Comparison of ENCODE assay signal across 1 cellular context in genomic region chr1:921011-921837, GRCh38.
TF ChIP-seq lines count a peak whose summit lies in the region.

No MANE protein-coding gene starts in this region.

TF ChIP-seq in K562, 482 proteins besides CTCF, POLR2A, EP300 and RAD21 (continued from another document and continues in another):
- peak in 1 of 2 experiments; percentile 72; a peak in 2 of 4 replicates for TF ChIP-seq MNT (conservative IDR thresholded peaks at IDR 0.05)
- no peak for TF ChIP-seq BCLAF1 (IDR thresholded peaks at IDR 0.05; ENCODE audit: borderline replicate concordance in 1 of 2, control insufficient read depth in 1 of 2, low read depth in 2 of 2, low read length in 1 of 2)
- TF ChIP-seq, protein P1, sequence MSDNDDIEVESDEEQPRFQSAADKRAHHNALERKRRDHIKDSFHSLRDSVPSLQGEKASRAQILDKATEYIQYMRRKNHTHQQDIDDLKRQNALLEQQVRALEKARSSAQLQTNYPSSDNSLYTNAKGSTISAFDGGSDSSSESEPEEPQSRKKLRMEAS (CRISPR knock-in tag; IDR thresholded peaks at IDR 0.05) = peak; percentile 26; the same call in 1 of the 2 replicates
- TF ChIP-seq, protein P2, sequence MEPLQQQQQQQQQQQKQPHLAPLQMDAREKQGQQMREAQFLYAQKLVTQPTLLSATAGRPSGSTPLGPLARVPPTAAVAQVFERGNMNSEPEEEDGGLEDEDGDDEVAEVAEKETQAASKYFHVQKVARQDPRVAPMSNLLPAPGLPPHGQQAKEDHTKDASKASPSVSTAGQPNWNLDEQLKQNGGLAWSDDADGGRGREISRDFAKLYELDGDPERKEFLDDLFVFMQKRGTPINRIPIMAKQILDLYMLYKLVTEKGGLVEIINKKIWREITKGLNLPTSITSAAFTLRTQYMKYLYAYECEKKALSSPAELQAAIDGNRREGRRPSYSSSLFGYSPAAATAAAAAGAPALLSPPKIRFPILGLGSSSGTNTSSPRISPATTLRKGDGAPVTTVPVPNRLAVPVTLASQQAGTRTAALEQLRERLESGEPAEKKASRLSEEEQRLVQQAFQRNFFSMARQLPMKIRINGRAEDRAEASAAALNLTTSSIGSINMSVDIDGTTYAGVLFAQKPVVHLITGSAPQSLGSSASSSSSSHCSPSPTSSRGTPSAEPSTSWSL (CRISPR knock-in tag; IDR thresholded peaks at IDR 0.05; ENCODE audit: borderline replicate concordance) = no peak
- no peak for TF ChIP-seq NRF1 (conservative IDR thresholded peaks at IDR 0.05 in 1 of 2, IDR thresholded peaks at IDR 0.05 in 1 of 2)
- TF ChIP-seq ELF2 (CRISPR knock-in tag; IDR thresholded peaks at IDR 0.05) = no peak
- no peak for TF ChIP-seq ZNF57 (CRISPR knock-in tag; IDR thresholded peaks at IDR 0.05)
- TF ChIP-seq ZNF174 (CRISPR knock-in tag; IDR thresholded peaks at IDR 0.05) = no peak
- 0 out of 2 replicates have a peak, but pooled peaks have one; percentile 21 for TF ChIP-seq DPF2 (IDR thresholded peaks at IDR 0.05)
- no peak for TF ChIP-seq ELK1 (CRISPR knock-in tag; IDR thresholded peaks at IDR 0.05)
- TF ChIP-seq NR2C1 (IDR thresholded peaks at IDR 0.05) = no peak
- TF ChIP-seq NR2C1 (tag; IDR thresholded peaks at IDR 0.05) = no peak
- TF ChIP-seq RBM17 (IDR thresholded peaks at IDR 0.05; ENCODE audit: borderline replicate concordance, low read depth, low read length) = no peak
- TF ChIP-seq CHAMP1 (IDR thresholded peaks at IDR 0.05) = no peak
- no peak for TF ChIP-seq MGA (IDR thresholded peaks at IDR 0.05)
- TF ChIP-seq KLF10 (CRISPR knock-in tag; IDR thresholded peaks at IDR 0.05) = no peak
- TF ChIP-seq, protein P3, sequence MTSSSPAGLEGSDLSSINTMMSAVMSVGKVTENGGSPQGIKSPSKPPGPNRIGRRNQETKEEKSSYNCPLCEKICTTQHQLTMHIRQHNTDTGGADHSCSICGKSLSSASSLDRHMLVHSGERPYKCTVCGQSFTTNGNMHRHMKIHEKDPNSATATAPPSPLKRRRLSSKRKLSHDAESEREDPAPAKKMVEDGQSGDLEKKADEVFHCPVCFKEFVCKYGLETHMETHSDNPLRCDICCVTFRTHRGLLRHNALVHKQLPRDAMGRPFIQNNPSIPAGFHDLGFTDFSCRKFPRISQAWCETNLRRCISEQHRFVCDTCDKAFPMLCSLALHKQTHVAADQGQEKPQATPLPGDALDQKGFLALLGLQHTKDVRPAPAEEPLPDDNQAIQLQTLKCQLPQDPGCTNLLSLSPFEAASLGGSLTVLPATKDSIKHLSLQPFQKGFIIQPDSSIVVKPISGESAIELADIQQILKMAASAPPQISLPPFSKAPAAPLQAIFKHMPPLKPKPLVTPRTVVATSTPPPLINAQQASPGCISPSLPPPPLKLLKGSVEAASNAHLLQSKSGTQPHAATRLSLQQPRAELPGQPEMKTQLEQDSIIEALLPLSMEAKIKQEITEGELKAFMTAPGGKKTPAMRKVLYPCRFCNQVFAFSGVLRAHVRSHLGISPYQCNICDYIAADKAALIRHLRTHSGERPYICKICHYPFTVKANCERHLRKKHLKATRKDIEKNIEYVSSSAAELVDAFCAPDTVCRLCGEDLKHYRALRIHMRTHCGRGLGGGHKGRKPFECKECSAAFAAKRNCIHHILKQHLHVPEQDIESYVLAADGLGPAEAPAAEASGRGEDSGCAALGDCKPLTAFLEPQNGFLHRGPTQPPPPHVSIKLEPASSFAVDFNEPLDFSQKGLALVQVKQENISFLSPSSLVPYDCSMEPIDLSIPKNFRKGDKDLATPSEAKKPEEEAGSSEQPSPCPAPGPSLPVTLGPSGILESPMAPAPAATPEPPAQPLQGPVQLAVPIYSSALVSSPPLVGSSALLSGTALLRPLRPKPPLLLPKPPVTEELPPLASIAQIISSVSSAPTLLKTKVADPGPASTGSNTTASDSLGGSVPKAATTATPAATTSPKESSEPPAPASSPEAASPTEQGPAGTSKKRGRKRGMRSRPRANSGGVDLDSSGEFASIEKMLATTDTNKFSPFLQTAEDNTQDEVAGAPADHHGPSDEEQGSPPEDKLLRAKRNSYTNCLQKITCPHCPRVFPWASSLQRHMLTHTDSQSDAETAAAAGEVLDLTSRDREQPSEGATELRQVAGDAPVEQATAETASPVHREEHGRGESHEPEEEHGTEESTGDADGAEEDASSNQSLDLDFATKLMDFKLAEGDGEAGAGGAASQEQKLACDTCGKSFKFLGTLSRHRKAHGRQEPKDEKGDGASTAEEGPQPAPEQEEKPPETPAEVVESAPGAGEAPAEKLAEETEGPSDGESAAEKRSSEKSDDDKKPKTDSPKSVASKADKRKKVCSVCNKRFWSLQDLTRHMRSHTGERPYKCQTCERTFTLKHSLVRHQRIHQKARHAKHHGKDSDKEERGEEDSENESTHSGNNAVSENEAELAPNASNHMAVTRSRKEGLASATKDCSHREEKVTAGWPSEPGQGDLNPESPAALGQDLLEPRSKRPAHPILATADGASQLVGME (CRISPR knock-in tag; IDR thresholded peaks at IDR 0.05) = no peak
